Comparison of ENCODE assay signal across 18 cellular contexts in the genomic region with DNA sequence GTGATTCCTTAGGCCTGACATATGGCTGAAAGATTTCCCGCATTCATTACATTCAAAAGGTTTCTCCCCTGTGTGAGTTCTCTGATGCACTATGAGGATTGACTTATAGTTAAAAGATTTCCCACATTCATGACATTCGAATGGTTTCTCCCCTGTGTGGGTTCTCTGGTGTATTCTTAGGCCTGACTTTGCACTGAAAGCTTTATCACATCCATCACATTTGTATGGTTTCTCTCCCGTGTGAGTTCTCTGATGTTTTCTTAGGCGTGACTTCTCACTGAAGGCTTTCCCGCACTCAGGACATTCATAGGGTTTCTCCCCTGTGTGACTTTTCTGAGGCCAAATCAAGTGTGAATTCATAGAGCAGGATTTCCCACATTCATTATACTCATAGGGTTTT. TPM values are rescaled to one million over a fixed set of nuclear protein-coding genes. Genes with fewer than 3 reads are reported as not detected.
DNase-seq lines count a peak whose midpoint lies in the region; ATAC-seq and TF ChIP-seq lines count a peak whose summit lies in the region.
"Had no signal": no experiment of that assay in that cellular context is flagged by ENCODE, and none has a peak within 500 bp of the region (broad histone marks: within the 10 kb centered on the region; RNA-seq: fewer than 3 reads in every experiment).

No MANE protein-coding gene starts in this region.

- no peak for TF ChIP-seq RAD21 in Ishikawa (IDR thresholded peaks at IDR 0.05; ENCODE audit: low read depth)
- no peak for TF ChIP-seq RAD21 in liver (IDR thresholded peaks at IDR 0.05)

- TF ChIP-seq CTCF in coronary artery (IDR thresholded peaks at IDR 0.05) = no peak
- TF ChIP-seq CTCF in liver (IDR thresholded peaks at IDR 0.05; ENCODE audit: low read depth, low read length, missing input control) = no peak

- TF ChIP-seq EP300 in Ishikawa (IDR thresholded peaks at IDR 0.05; ENCODE audit: borderline replicate concordance) = no peak

- H3K4me3 Mint-ChIP-seq in CD8-positive, alpha-beta memory T cell = no peak overlapping the region
- no peak overlapping the region for H3K4me3 Mint-ChIP-seq in T-helper 17 cell
- H3K4me3 Mint-ChIP-seq: T-helper 2 cell treated with Interferon-gamma antibody and Interleukin-4, amounts not matched to agents 5 μg/mL and 100 μg/mL, for 36 hours had no signal

- ATAC-seq in T-helper 17 cell = no peak
- no peak for ATAC-seq in HG02798 (IDR thresholded peaks at IDR 0.05; ENCODE audit: poor library complexity, unreplicated experiment)
- ATAC-seq: left lobe of liver had no signal

- H3K27me3 ChIP-seq in CD8-positive, alpha-beta memory T cell (ENCODE audit: insufficient read depth, low read length, poor library complexity, severe bottlenecking) = no peaks in the 10 kb centered on the region
- H3K27me3 ChIP-seq in liver (ENCODE audit: control insufficient read depth in 4 of 4, insufficient read depth in 4 of 4, low read length in 3 of 4) = no peaks in the 10 kb centered on the region
- H3K27me3 ChIP-seq: sigmoid colon, stomach had no signal

- H3K4me3 ChIP-seq in CD8-positive, alpha-beta memory T cell (ENCODE audit: low read length) = peak overlapping the region; percentile 21
- H3K4me3 ChIP-seq in coronary artery (peak overlapping the region; percentile 40), liver (ENCODE audit: low read depth in 1 of 3, low read length in 3 of 3) (peak overlapping the region in 2 of 3 donors; percentile 52 to 72)
- H3K4me3 ChIP-seq: sigmoid colon, stomach had no signal

- POLR2A ChIA-PET in CD8-positive, alpha-beta memory T cell (lab: Charles Lee) = no interaction called here

- H3K9me3 ChIP-seq in CD8-positive, alpha-beta memory T cell (ENCODE audit: low read length) = peaks cover 56% of the 10 kb centered on the region
- H3K9me3 ChIP-seq in liver (ENCODE audit: control insufficient read depth in 4 of 4, low read length in 3 of 4) (peaks cover 38 to 95% (median 65%) of the 10 kb centered on the region in 4 donors), T-helper 17 cell (ENCODE audit: control insufficient read depth, low read length, poor library complexity, severe bottlenecking) (peaks cover 61% of the 10 kb centered on the region)

- no peaks in the 10 kb centered on the region for H3K4me1 Mint-ChIP-seq in CD8-positive, alpha-beta memory T cell
- no peaks in the 10 kb centered on the region for H3K4me1 Mint-ChIP-seq in T-helper 17 cell

- peaks cover 67 to 90% (median 89%) of the 10 kb centered on the region in 5 donors for H3K9me3 Mint-ChIP-seq in CD8-positive, alpha-beta memory T cell

- no peak overlapping the region for H3K9ac ChIP-seq in liver (ENCODE audit: low read depth in 1 of 2, low read length in 2 of 2)

- CTCF ChIA-PET in CD8-positive, alpha-beta memory T cell (lab: Charles Lee) = no interaction called here

- H3K27ac Mint-ChIP-seq in CD8-positive, alpha-beta memory T cell = no peak overlapping the region
- no peak overlapping the region for H3K27ac Mint-ChIP-seq in T-helper 17 cell
- H3K27ac Mint-ChIP-seq: T-helper 2 cell treated with Interferon-gamma antibody and Interleukin-4, amounts not matched to agents 5 μg/mL and 100 μg/mL, for 36 hours had no signal

- DNase-seq in CD8-positive, alpha-beta memory T cell = no peak
- DNase-seq in coronary artery (ENCODE audit: low spot score) (no peak), T-helper 17 cell (no peak)
- DNase-seq in activated CD4-positive, alpha-beta T cell treated with anti-CD3 and anti-CD28 coated beads for 4 hours = no peak
- no peak for DNase-seq in activated naive CD4-positive, alpha-beta T cell treated with anti-CD3 and anti-CD28 coated beads, Interleukin-2, amount 50 U/mL, for 16 hours
- DNase-seq: activated CD4-positive, CD25-positive, alpha-beta regulatory T cell; activated CD8-positive, alpha-beta memory T cell treated with anti-CD3 and anti-CD28 coated beads for 24 hours; cerebellar nuclear complex; NCI-H146; occipital lobe; sigmoid colon; stimulated activated CD4-positive, alpha-beta T cell treated with anti-CD3 and anti-CD28 coated beads, Interleukin-1b, Interleukin-23, amount 100 ng/mL, for 48 hours; stomach had no signal

- WGBS in liver = 98% methylated on average over 5 of the region's 5 CpGs

- no peaks in the 10 kb centered on the region for H3K27me3 Mint-ChIP-seq in CD8-positive, alpha-beta memory T cell
- H3K27me3 Mint-ChIP-seq in T-helper 17 cell = no peaks in the 10 kb centered on the region

- no peaks in the 10 kb centered on the region for H3K4me1 ChIP-seq in CD8-positive, alpha-beta memory T cell (ENCODE audit: insufficient read depth, low read length)
- no peaks in the 10 kb centered on the region for H3K4me1 ChIP-seq in liver (ENCODE audit: control insufficient read depth in 4 of 4, insufficient read depth in 4 of 4, low read length in 3 of 4)
- H3K4me1 ChIP-seq: sigmoid colon, stomach had no signal

- H3K36me3 ChIP-seq in CD8-positive, alpha-beta memory T cell (ENCODE audit: insufficient read depth, low read length) = peaks cover 20% of the 10 kb centered on the region
- peaks cover 3 to 52% (median 46%) of the 10 kb centered on the region in 4 donors for H3K36me3 ChIP-seq in liver (ENCODE audit: control insufficient read depth in 4 of 4, insufficient read depth in 3 of 4, low read depth in 1 of 4, low read length in 3 of 4)

- peaks cover 27 to 79% (median 68%) of the 10 kb centered on the region in 3 donors for H3K36me3 Mint-ChIP-seq in CD8-positive, alpha-beta memory T cell
- H3K36me3 Mint-ChIP-seq in T-helper 17 cell (ENCODE audit: low read depth) = peaks cover 4% of the 10 kb centered on the region

- H3K27ac ChIP-seq in CD8-positive, alpha-beta memory T cell (ENCODE audit: low read depth, low read length) = no peak overlapping the region
- H3K27ac ChIP-seq in coronary artery = no peak overlapping the region
- no peak overlapping the region for H3K27ac ChIP-seq in liver (ENCODE audit: low read depth in 1 of 2, low read length in 2 of 2)
- H3K27ac ChIP-seq: sigmoid colon, stomach had no signal

TF ChIP-seq in Ishikawa, 13 proteins besides CTCF, POLR2A, EP300 and RAD21 (continues in another document):
- TF ChIP-seq FOXM1 (IDR thresholded peaks at IDR 0.05; ENCODE audit: borderline replicate concordance, low read depth) (no peak), TAF1 (IDR thresholded peaks at IDR 0.05; ENCODE audit: low read depth) (no peak), TEAD4 (IDR thresholded peaks at IDR 0.05) (no peak), NFIC (IDR thresholded peaks at IDR 0.05) (no peak), EGR1 (IDR thresholded peaks at IDR 0.05) (no peak)

TF ChIP-seq in liver, 16 proteins besides CTCF, POLR2A, EP300 and RAD21 (continues in another document):
- TF ChIP-seq FOXA2 (IDR thresholded peaks at IDR 0.05) (no peak), HNF4A (conservative IDR thresholded peaks at IDR 0.05) (no peak), GABPA (IDR thresholded peaks at IDR 0.05 in 1 of 2, conservative IDR thresholded peaks at IDR 0.05 in 1 of 2) (no peak), REST (IDR thresholded peaks at IDR 0.05) (no peak), SP1 (IDR thresholded peaks at IDR 0.05) (no peak), NR2F2 (IDR thresholded peaks at IDR 0.05) (no peak)
- TF ChIP-seq, protein P1, sequence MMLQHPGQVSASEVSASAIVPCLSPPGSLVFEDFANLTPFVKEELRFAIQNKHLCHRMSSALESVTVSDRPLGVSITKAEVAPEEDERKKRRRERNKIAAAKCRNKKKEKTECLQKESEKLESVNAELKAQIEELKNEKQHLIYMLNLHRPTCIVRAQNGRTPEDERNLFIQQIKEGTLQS (IDR thresholded peaks at IDR 0.05) = no peak

RNA-seq across cellular contexts. Expression of gene ZNF782, which starts 35.8 kb away (rescaled TPM):
- total RNA-seq in CD8-positive, alpha-beta memory T cell = 1 to 10 TPM; 4.2 to 6.5 TPM
- 2.5 TPM for polyA plus RNA-seq in CD8-positive, alpha-beta memory T cell
- total RNA-seq in liver (1 to 10 TPM; 3.2 to 7.4 TPM), T-helper 17 cell (1 to 10 TPM; 4.6 to 7.1 TPM)
- polyA plus RNA-seq in liver = 1 to 10 TPM in 1 of 2 donors, under 1 TPM in 1; 0.70 to 1.0 TPM

RNA-seq across cellular contexts. Expression of gene ZNF510, which starts 40.6 kb away (rescaled TPM):
- total RNA-seq in CD8-positive, alpha-beta memory T cell = 10 to 100 TPM in 1 of 2 experiments, 1 to 10 TPM in 1; 7.5 to 10.6 TPM
- 6.2 TPM for polyA plus RNA-seq in CD8-positive, alpha-beta memory T cell
- total RNA-seq in liver = 1 to 10 TPM; 6.2 to 8.1 TPM
- 1 to 10 TPM; 1.4 to 2.0 TPM for polyA plus RNA-seq in liver
- 10 to 100 TPM in 1 of 2 donors, 1 to 10 TPM in 1; 9.8 to 10.8 TPM for total RNA-seq in T-helper 17 cell
